Comparison of ENCODE assay signal across 1 cellular context in genomic region chr10:34814228-34815173, GRCh38.
TF ChIP-seq lines count a peak whose summit lies in the region.

No MANE protein-coding gene starts in this region.

TF ChIP-seq in HepG2, 621 proteins besides CTCF, POLR2A, EP300 and RAD21 (continued from another document and continues in another):
- no peak for TF ChIP-seq ARID5B (CRISPR knock-in tag; IDR thresholded peaks at IDR 0.05)
- TF ChIP-seq ARNT2 (CRISPR knock-in tag; IDR thresholded peaks at IDR 0.05; ENCODE audit: low read depth): peak; percentile 63
- TF ChIP-seq PATZ1 (CRISPR knock-in tag; IDR thresholded peaks at IDR 0.05): peak; percentile 67
- TF ChIP-seq ATAD3A (CRISPR knock-in tag; IDR thresholded peaks at IDR 0.05): no peak
- TF ChIP-seq ZNF792 (CRISPR knock-in tag; IDR thresholded peaks at IDR 0.05): no peak
- no peak for TF ChIP-seq BRF2 (CRISPR knock-in tag; IDR thresholded peaks at IDR 0.05)
- TF ChIP-seq ZNF253 (CRISPR knock-in tag; IDR thresholded peaks at IDR 0.05; ENCODE audit: borderline replicate concordance): no peak
- TF ChIP-seq MTA3 (CRISPR knock-in tag; IDR thresholded peaks at IDR 0.05): no peak
- no peak for TF ChIP-seq TRAFD1 (CRISPR knock-in tag; IDR thresholded peaks at IDR 0.05; ENCODE audit: borderline replicate concordance)
- no peak for TF ChIP-seq FOSL2 (CRISPR knock-in tag; IDR thresholded peaks at IDR 0.05)
- TF ChIP-seq ZMYM3 (CRISPR knock-in tag; IDR thresholded peaks at IDR 0.05): no peak
- no peak for TF ChIP-seq THAP7 (CRISPR knock-in tag; IDR thresholded peaks at IDR 0.05)
- TF ChIP-seq ZNF546 (CRISPR knock-in tag; conservative IDR thresholded peaks at IDR 0.05): no peak
- no peak for TF ChIP-seq MYNN (CRISPR knock-in tag; IDR thresholded peaks at IDR 0.05; ENCODE audit: low read depth)
- no peak for TF ChIP-seq ZBTB3 (CRISPR knock-in tag; IDR thresholded peaks at IDR 0.05; ENCODE audit: borderline replicate concordance, low read depth)
- no peak for TF ChIP-seq ZSCAN9 (CRISPR knock-in tag; IDR thresholded peaks at IDR 0.05; ENCODE audit: borderline replicate concordance)
- TF ChIP-seq SKIL (CRISPR knock-in tag; IDR thresholded peaks at IDR 0.05; ENCODE audit: borderline replicate concordance): no peak
- no peak for TF ChIP-seq ZNF850 (CRISPR knock-in tag; conservative IDR thresholded peaks at IDR 0.05)
- no peak for TF ChIP-seq ZBTB4 (CRISPR knock-in tag; IDR thresholded peaks at IDR 0.05; ENCODE audit: borderline replicate concordance)
- no peak for TF ChIP-seq ZNF550 (CRISPR knock-in tag; IDR thresholded peaks at IDR 0.05; ENCODE audit: borderline replicate concordance)
- no peak for TF ChIP-seq CENPX (CRISPR knock-in tag; IDR thresholded peaks at IDR 0.05)
- no peak for TF ChIP-seq NR2F1 (CRISPR knock-in tag; IDR thresholded peaks at IDR 0.05)
- no peak for TF ChIP-seq DR1 (CRISPR knock-in tag; IDR thresholded peaks at IDR 0.05)
- TF ChIP-seq ZNF224 (CRISPR knock-in tag; IDR thresholded peaks at IDR 0.05): no peak
- no peak for TF ChIP-seq ESRRA (CRISPR knock-in tag; IDR thresholded peaks at IDR 0.05; ENCODE audit: low read depth)
- peak; percentile 9 for TF ChIP-seq MXD3 (CRISPR knock-in tag; IDR thresholded peaks at IDR 0.05)
- TF ChIP-seq ZNF724P (CRISPR knock-in tag; IDR thresholded peaks at IDR 0.05; ENCODE audit: borderline replicate concordance): no peak
- peak; percentile 77 for TF ChIP-seq ZFY (CRISPR knock-in tag; IDR thresholded peaks at IDR 0.05)
- TF ChIP-seq ZNF350 (CRISPR knock-in tag; IDR thresholded peaks at IDR 0.05; ENCODE audit: borderline replicate concordance, low read depth): 0 out of 2 replicates have a peak, but pooled peaks have one; percentile 45
- TF ChIP-seq ZNF7 (CRISPR knock-in tag; IDR thresholded peaks at IDR 0.05): no peak
- 0 out of 2 replicates have a peak, but pooled peaks have one; percentile 35 for TF ChIP-seq ZNF619 (CRISPR knock-in tag; IDR thresholded peaks at IDR 0.05)
- TF ChIP-seq DPF2 (CRISPR knock-in tag; IDR thresholded peaks at IDR 0.05; ENCODE audit: borderline replicate concordance, low read depth): no peak
- no peak for TF ChIP-seq KAT2B (IDR thresholded peaks at IDR 0.05; ENCODE audit: borderline replicate concordance, low read depth, low read length)
- TF ChIP-seq ZNF672 (CRISPR knock-in tag; IDR thresholded peaks at IDR 0.05): no peak
- no peak for TF ChIP-seq DBP (CRISPR knock-in tag; IDR thresholded peaks at IDR 0.05; ENCODE audit: not compliant biosample characterization)
- TF ChIP-seq KDM5A (IDR thresholded peaks at IDR 0.05; ENCODE audit: borderline replicate concordance, low read length): peak; percentile 34; the same call in 1 of the 2 replicates
- TF ChIP-seq CCDC6 (CRISPR knock-in tag; IDR thresholded peaks at IDR 0.05): peak; percentile 30; the same call in 1 of the 2 replicates
- TF ChIP-seq ZNF362 (CRISPR knock-in tag; IDR thresholded peaks at IDR 0.05; ENCODE audit: borderline replicate concordance): no peak
- TF ChIP-seq TARDBP (CRISPR knock-in tag; IDR thresholded peaks at IDR 0.05): no peak
- TF ChIP-seq ZNF660 (CRISPR knock-in tag; IDR thresholded peaks at IDR 0.05; ENCODE audit: borderline replicate concordance, low read depth): no peak
- no peak for TF ChIP-seq ZNF431 (CRISPR knock-in tag; IDR thresholded peaks at IDR 0.05; ENCODE audit: borderline replicate concordance, low read depth)
- TF ChIP-seq ATF4 (CRISPR knock-in tag; IDR thresholded peaks at IDR 0.05): no peak
- TF ChIP-seq RFX1 (IDR thresholded peaks at IDR 0.05): no peak
- TF ChIP-seq ZNF589 (CRISPR knock-in tag; conservative IDR thresholded peaks at IDR 0.05): no peak
